Comparison of ENCODE assay signal across 8 cellular contexts in genomic region chr11:27319065-27319464, GRCh38. TPM values are rescaled to one million over a fixed set of nuclear protein-coding genes. Genes with fewer than 3 reads are reported as not detected.
A peak's percentile ranks its signal among the peaks of the same experiment; 100 is the strongest.
DNase-seq lines count a peak whose midpoint lies in the region; ATAC-seq and TF ChIP-seq lines count a peak whose summit lies in the region.

No MANE protein-coding gene starts in this region.

- no peak for TF ChIP-seq CTCF in brain microvascular endothelial cell (IDR thresholded peaks at IDR 0.05; ENCODE audit: low read depth, low read length, missing control alignments)

- no peaks in the 10 kb centered on the region for H3K36me3 ChIP-seq in brain microvascular endothelial cell (replicated peaks)

- no peak overlapping the region for H3K4me3 ChIP-seq in brain microvascular endothelial cell (ENCODE audit: low read depth, low read length)

- in situ Hi-C loops in brain microvascular endothelial cell (cut with HindIII; ENCODE audit: low pct_ligation_motif_present, low sequenced_read_pairs), result no loop called here
- in situ Hi-C loops in KBM-7 (cut with MboI; ENCODE audit: low pct_unique_long_range_greater_than_20kb, low sequenced_read_pairs), result no loop called here

- no peaks in the 10 kb centered on the region for H3K27me3 ChIP-seq in brain microvascular endothelial cell (replicated peaks)

- ATAC-seq in GM19328 (IDR thresholded peaks at IDR 0.05; ENCODE audit: unreplicated experiment) (peak; percentile 92), HG03066 (IDR thresholded peaks at IDR 0.05; ENCODE audit: low read depth, unreplicated experiment) (peak; percentile 98)

- peak overlapping the region; percentile 35 for H3K27ac ChIP-seq in brain microvascular endothelial cell

- DNase-seq in Daoy (ENCODE audit: low read depth), result peak; percentile 32
- peak; percentile 75 for DNase-seq in brain microvascular endothelial cell
- DNase-seq in NCI-H2029 (lab: John Stamatoyannopoulos, UW), result no peak
- DNase-seq in activated gamma-delta T cell treated with Interleukin-2 at 50 U/mL for 16 hours, result no peak
- no peak for DNase-seq in stimulated activated CD4-positive, alpha-beta T cell treated with anti-CD3 and anti-CD28 coated beads, Interleukin-2, amount 100 ng/mL, for 24 hours
- DNase-seq in KBM-7, result no peak

RNA-seq across cellular contexts. Expression of gene CCDC34, which starts 44.0 kb away (rescaled TPM):
- total RNA-seq in Daoy (2014; rRNA removed; shearing (Covaris generic)), result 35.6 and 37.7 TPM in 2 replicates

Comparison
In these comparisons a context has a peak if more than half of its experiments do, and no peak if none do; other contexts are left out.
1. DNase-seq: peak in Daoy (single experiment) and brain microvascular endothelial cell (single experiment); none in NCI-H2029 (single experiment), activated gamma-delta T cell treated with Interleukin-2 at 50 U/mL for 16 hours (single experiment), stimulated activated CD4-positive, alpha-beta T cell treated with anti-CD3 and anti-CD28 coated beads, Interleukin-2, amount 100 ng/mL, for 24 hours (0 of 2) and KBM-7 (single experiment).